ENCODE assay signal across 2 cellular contexts in genomic region chr5:132418876-132419275, GRCh38.
TF ChIP-seq lines count a peak whose summit lies in the region.

No MANE protein-coding gene starts in this region.

TF ChIP-seq in HCT116, 20 proteins besides CTCF, POLR2A, EP300 and RAD21 (continued from another document):
- TF ChIP-seq CBX3 (IDR thresholded peaks at IDR 0.05; ENCODE audit: low read depth) (no peak), EZH2 (IDR thresholded peaks at IDR 0.05) (no peak), MAX (IDR thresholded peaks at IDR 0.05) (no peak), ELF1 (IDR thresholded peaks at IDR 0.05; ENCODE audit: borderline replicate concordance, low read depth) (no peak), SP1 (IDR thresholded peaks at IDR 0.05; ENCODE audit: low read depth) (no peak)

TF ChIP-seq in K562, 482 proteins besides CTCF, POLR2A, EP300 and RAD21 (continued from another document):
- TF ChIP-seq TAF1 (IDR thresholded peaks at IDR 0.05; ENCODE audit: control insufficient read depth, extremely low read depth, insufficient read depth, low read length, severe bottlenecking): no peak
- TF ChIP-seq CHD4 (IDR thresholded peaks at IDR 0.05; ENCODE audit: insufficient read depth, insufficient replicate concordance, low read depth, low read length, poor library complexity, severe bottlenecking): no peak
- TF ChIP-seq HDAC1 (IDR thresholded peaks at IDR 0.05): no peak
- TF ChIP-seq NR4A1 (CRISPR knock-in tag; IDR thresholded peaks at IDR 0.05): no peak
- TF ChIP-seq NR4A1 (tag; IDR thresholded peaks at IDR 0.05): no peak
- TF ChIP-seq SRSF9 (IDR thresholded peaks at IDR 0.05; ENCODE audit: borderline replicate concordance, low read depth, low read length): no peak
- no peak for TF ChIP-seq ZKSCAN1 (IDR thresholded peaks at IDR 0.05; ENCODE audit: low read depth, low read length)
- no peak for TF ChIP-seq SMARCE1 (IDR thresholded peaks at IDR 0.05)
- no peak for TF ChIP-seq COPS2 (conservative IDR thresholded peaks at IDR 0.05)
